Comparison of ENCODE assay signal across 20 cellular contexts in the genomic region with DNA sequence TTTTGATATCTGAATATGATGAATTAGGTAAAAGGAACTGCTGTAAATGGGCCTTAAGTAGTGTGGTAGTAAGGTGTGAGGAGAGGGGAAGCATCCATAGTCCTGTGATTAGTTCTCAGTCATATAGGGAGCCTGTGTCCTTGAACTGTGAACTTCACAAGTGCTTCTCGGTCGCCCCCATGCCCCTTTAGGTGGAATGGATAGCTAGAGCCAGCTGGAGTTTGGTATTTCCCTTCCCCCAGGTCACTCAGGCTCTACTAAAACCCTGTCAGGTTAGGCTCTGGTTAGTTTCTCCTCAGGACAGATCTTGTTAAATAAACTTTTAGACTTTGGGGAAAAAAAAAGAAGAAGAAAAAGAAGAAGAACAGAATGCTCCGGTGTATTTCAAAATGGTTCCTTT.
DNase-seq lines count a peak whose midpoint lies in the region; TF ChIP-seq lines count a peak whose summit lies in the region.
"Had no signal": no experiment of that assay in that cellular context is flagged by ENCODE, and none has a peak within 500 bp of the region (broad histone marks: within the 10 kb centered on the region; RNA-seq: fewer than 3 reads in every experiment).

No MANE protein-coding gene starts in this region.

- H3K4me3 Mint-ChIP-seq in endodermal cell (no peak overlapping the region), neural crest cell (no peak overlapping the region)
- H3K4me3 Mint-ChIP-seq: B cell; CD4-positive, CD25-positive, alpha-beta regulatory T cell; CD8-positive, alpha-beta T cell had no signal

- H3K4me3 ChIP-seq in cardiac muscle cell, result no peak overlapping the region
- no peak overlapping the region for H3K4me3 ChIP-seq in right atrium auricular region
- no peak overlapping the region for H3K4me3 ChIP-seq in endodermal cell (ENCODE audit: low read length)
- H3K4me3 ChIP-seq: BLaER1, GM12878, GM23248 had no signal

- no peak overlapping the region for H3K9ac ChIP-seq in endodermal cell (ENCODE audit: extremely low read depth, low read length, poor library complexity, severe bottlenecking)
- H3K9ac ChIP-seq: BLaER1, GM23248 had no signal

- H3K27ac Mint-ChIP-seq in endodermal cell (no peak overlapping the region), neural crest cell (ENCODE audit: unreplicated experiment) (peak overlapping the region; percentile 51)
- H3K27ac Mint-ChIP-seq: B cell; CD4-positive, CD25-positive, alpha-beta regulatory T cell; CD8-positive, alpha-beta T cell had no signal

- H3K9me3 Mint-ChIP-seq in endodermal cell, result no peaks in the 10 kb centered on the region
- H3K9me3 Mint-ChIP-seq in neural crest cell, result no peaks in the 10 kb centered on the region
- H3K9me3 Mint-ChIP-seq: CD8-positive, alpha-beta T cell had no signal

- peak overlapping the region; percentile 14 for H3K27ac ChIP-seq in cardiac muscle cell
- no peak overlapping the region for H3K27ac ChIP-seq in right atrium auricular region
- H3K27ac ChIP-seq in endodermal cell (ENCODE audit: low read depth, low read length), result no peak overlapping the region
- H3K27ac ChIP-seq: 22Rv1, BLaER1, C4-2B, GM23248 had no signal

- H3K27me3 ChIP-seq in cardiac muscle cell (no peaks in the 10 kb centered on the region), right atrium auricular region (no peaks in the 10 kb centered on the region), endodermal cell (ENCODE audit: control insufficient read depth, insufficient read depth, low read length, poor library complexity, severe bottlenecking) (no peaks in the 10 kb centered on the region)
- H3K27me3 ChIP-seq: BLaER1 had no signal

- no peaks in the 10 kb centered on the region for H3K36me3 ChIP-seq in cardiac muscle cell
- no peaks in the 10 kb centered on the region for H3K36me3 ChIP-seq in right atrium auricular region
- no peaks in the 10 kb centered on the region for H3K36me3 ChIP-seq in endodermal cell (ENCODE audit: control insufficient read depth, insufficient read depth, low read length)
- H3K36me3 ChIP-seq: BLaER1 had no signal

- H3K9me3 ChIP-seq in cardiac muscle cell (ENCODE audit: low read depth), result no peaks in the 10 kb centered on the region
- H3K9me3 ChIP-seq in right atrium auricular region, result no peaks in the 10 kb centered on the region
- no peaks in the 10 kb centered on the region for H3K9me3 ChIP-seq in endodermal cell (ENCODE audit: control insufficient read depth, low read length)
- H3K9me3 ChIP-seq: BLaER1, Caco-2 had no signal

- 40 to 68% methylated on average over 1 to 3 of the region's 3 CpGs for WGBS in endodermal cell (ENCODE audit: insufficient coverage in 1 of 2, insufficient read length in 1 of 2), 2 experiments

- H3K36me3 Mint-ChIP-seq in endodermal cell (ENCODE audit: low read depth) (no peaks in the 10 kb centered on the region), neural crest cell (ENCODE audit: low read depth) (no peaks in the 10 kb centered on the region)
- H3K36me3 Mint-ChIP-seq: CD4-positive, CD25-positive, alpha-beta regulatory T cell; CD8-positive, alpha-beta T cell had no signal

- H3K27me3 Mint-ChIP-seq in endodermal cell (ENCODE audit: insufficient read depth), result peaks cover 5% of the 10 kb centered on the region
- no peaks in the 10 kb centered on the region for H3K27me3 Mint-ChIP-seq in neural crest cell (ENCODE audit: low read depth)

- H3K4me1 Mint-ChIP-seq in endodermal cell (peaks cover 14% of the 10 kb centered on the region), neural crest cell (peaks cover 38% of the 10 kb centered on the region)
- H3K4me1 Mint-ChIP-seq: B cell; CD4-positive, CD25-positive, alpha-beta regulatory T cell had no signal

- H3K4me1 ChIP-seq in cardiac muscle cell (ENCODE audit: low read depth) (peaks cover 19% of the 10 kb centered on the region), right atrium auricular region (peaks cover 0 to 13% of the 10 kb centered on the region in 2 donors), endodermal cell (ENCODE audit: control insufficient read depth, insufficient read depth, low read length) (no peaks in the 10 kb centered on the region)
- H3K4me1 ChIP-seq: BLaER1, Caco-2 had no signal

- TF ChIP-seq CTCF in cardiac muscle cell (IDR thresholded peaks at IDR 0.05; ENCODE audit: low read depth, low read length) (no peak), right atrium auricular region (IDR thresholded peaks at IDR 0.05) (no peak), endodermal cell (conservative IDR thresholded peaks at IDR 0.05) (peak; percentile 23), neural crest cell (conservative IDR thresholded peaks at IDR 0.05) (no peak)

- DNase-seq in cardiac muscle cell (ENCODE audit: low read depth in 1 of 2, low spot score in 1 of 2), result peak in 1 of 2 donors; percentile 54
- no peak for DNase-seq in right atrium auricular region (ENCODE audit: low spot score)
- DNase-seq in endodermal cell, result no peak
- DNase-seq in neural crest cell (ENCODE audit: low read depth, low spot score), result no peak
- no peak for DNase-seq in DMS153 treated with DMSO at 0.1 percent for 48 hours (lab: John Stamatoyannopoulos, UW; ENCODE audit: unreplicated experiment)
- DNase-seq in NCI-H345 treated with DMSO at 0.1 percent for 48 hours (lab: John Stamatoyannopoulos, UW; ENCODE audit: unreplicated experiment), result no peak
- DNase-seq: Caco-2; CD4-positive, CD25-positive, alpha-beta regulatory T cell; CD8-positive, alpha-beta T cell; DMS153; DMS79; EL; GDM1; GM23248; HCEC 1CT had no signal
